Comparison of ENCODE assay signal across 1 cellular context in genomic region chr3:186520957-186521842, GRCh38.
TF ChIP-seq lines count a peak whose summit lies in the region.

No MANE protein-coding gene starts in this region.

TF ChIP-seq in GM12878, 131 proteins besides CTCF, POLR2A, EP300 and RAD21 (continued from another document):
- TF ChIP-seq RELA (IDR thresholded peaks at IDR 0.05; ENCODE audit: borderline replicate concordance, partially characterized antibody) (no peak), RUNX3 (IDR thresholded peaks at IDR 0.05; ENCODE audit: low read length) (peak; percentile 76), RAD51 (IDR thresholded peaks at IDR 0.05) (no peak), TBL1XR1 (IDR thresholded peaks at IDR 0.05; ENCODE audit: low read depth, low read length) (no peak), TARDBP (IDR thresholded peaks at IDR 0.05; ENCODE audit: borderline replicate concordance) (no peak), NR2F1 (conservative IDR thresholded peaks at IDR 0.05) (0 out of 2 replicates have a peak, but pooled peaks have one; percentile 22), IKZF1 (conservative IDR thresholded peaks at IDR 0.05) (peak; percentile 97), TCF3 (IDR thresholded peaks at IDR 0.05; ENCODE audit: borderline replicate concordance, insufficient read depth, low read depth, low read length) (0 out of 2 replicates have a peak, but pooled peaks have one; percentile 62), ATF2 (IDR thresholded peaks at IDR 0.05; ENCODE audit: low read length) (0 out of 2 replicates have a peak, but pooled peaks have one; percentile 42), JUNB (IDR thresholded peaks at IDR 0.05) (peak; percentile 65), CREB1 (IDR thresholded peaks at IDR 0.05; ENCODE audit: low read depth) (no peak), EED (IDR thresholded peaks at IDR 0.05; ENCODE audit: low read depth) (peak; percentile 96), KDM1A (IDR thresholded peaks at IDR 0.05; ENCODE audit: borderline replicate concordance) (no peak), MXI1 (IDR thresholded peaks at IDR 0.05; ENCODE audit: low read depth, low read length) (no peak), NBN (IDR thresholded peaks at IDR 0.05) (peak; percentile 67; the same call in 1 of the 2 replicates), TCF12 (IDR thresholded peaks at IDR 0.05; ENCODE audit: low read depth, low read length) (peak; percentile 86), DPF2 (IDR thresholded peaks at IDR 0.05) (peak; percentile 52; the same call in 1 of the 2 replicates), KLF5 (IDR thresholded peaks at IDR 0.05; ENCODE audit: partially characterized antibody) (no peak), IKZF2 (IDR thresholded peaks at IDR 0.05) (peak; percentile 93), IRF4 (IDR thresholded peaks at IDR 0.05; ENCODE audit: low read depth, low read length) (no peak), RBBP5 (conservative IDR thresholded peaks at IDR 0.05) (no peak), SKIL (IDR thresholded peaks at IDR 0.05; ENCODE audit: low read depth, poor library complexity, severe bottlenecking) (peak; percentile 34), GATAD2B (conservative IDR thresholded peaks at IDR 0.05; ENCODE audit: low read depth) (peak; percentile 67), YY1 (IDR thresholded peaks at IDR 0.05; ENCODE audit: low read depth, low read length) (0 out of 2 replicates have a peak, but pooled peaks have one; percentile 9), SIX5 (IDR thresholded peaks at IDR 0.05; ENCODE audit: low read depth, low read length, severe bottlenecking) (peak; percentile 3), SMC3 (IDR thresholded peaks at IDR 0.05; ENCODE audit: borderline replicate concordance, low read length) (peak; percentile 6; the same call in 1 of the 2 replicates), NFIC (IDR thresholded peaks at IDR 0.05; ENCODE audit: low read depth, low read length) (peak; percentile 85; the same call in 1 of the 2 replicates), HDGF (IDR thresholded peaks at IDR 0.05) (peak; percentile 92), BCL11A (IDR thresholded peaks at IDR 0.05; ENCODE audit: low read depth, low read length) (no peak), BHLHE40 (IDR thresholded peaks at IDR 0.05; ENCODE audit: borderline replicate concordance in 1 of 2, low read depth in 2 of 2, low read length in 1 of 2) (peak in 1 of 2 experiments; percentile 43; a peak in 1 of 4 replicates), ATF7 (IDR thresholded peaks at IDR 0.05; ENCODE audit: low read depth) (peak; percentile 73), SP1 (IDR thresholded peaks at IDR 0.05; ENCODE audit: low read depth, low read length) (peak; percentile 6)
- TF ChIP-seq, protein P1, sequence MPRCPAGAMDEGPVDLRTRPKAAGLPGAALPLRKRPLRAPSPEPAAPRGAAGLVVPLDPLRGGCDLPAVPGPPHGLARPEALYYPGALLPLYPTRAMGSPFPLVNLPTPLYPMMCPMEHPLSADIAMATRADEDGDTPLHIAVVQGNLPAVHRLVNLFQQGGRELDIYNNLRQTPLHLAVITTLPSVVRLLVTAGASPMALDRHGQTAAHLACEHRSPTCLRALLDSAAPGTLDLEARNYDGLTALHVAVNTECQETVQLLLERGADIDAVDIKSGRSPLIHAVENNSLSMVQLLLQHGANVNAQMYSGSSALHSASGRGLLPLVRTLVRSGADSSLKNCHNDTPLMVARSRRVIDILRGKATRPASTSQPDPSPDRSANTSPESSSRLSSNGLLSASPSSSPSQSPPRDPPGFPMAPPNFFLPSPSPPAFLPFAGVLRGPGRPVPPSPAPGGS (IDR thresholded peaks at IDR 0.05; ENCODE audit: borderline replicate concordance, insufficient read depth, low read depth, low read length, poor library complexity, severe bottlenecking), result peak; percentile 52
- TF ChIP-seq, protein P2, sequence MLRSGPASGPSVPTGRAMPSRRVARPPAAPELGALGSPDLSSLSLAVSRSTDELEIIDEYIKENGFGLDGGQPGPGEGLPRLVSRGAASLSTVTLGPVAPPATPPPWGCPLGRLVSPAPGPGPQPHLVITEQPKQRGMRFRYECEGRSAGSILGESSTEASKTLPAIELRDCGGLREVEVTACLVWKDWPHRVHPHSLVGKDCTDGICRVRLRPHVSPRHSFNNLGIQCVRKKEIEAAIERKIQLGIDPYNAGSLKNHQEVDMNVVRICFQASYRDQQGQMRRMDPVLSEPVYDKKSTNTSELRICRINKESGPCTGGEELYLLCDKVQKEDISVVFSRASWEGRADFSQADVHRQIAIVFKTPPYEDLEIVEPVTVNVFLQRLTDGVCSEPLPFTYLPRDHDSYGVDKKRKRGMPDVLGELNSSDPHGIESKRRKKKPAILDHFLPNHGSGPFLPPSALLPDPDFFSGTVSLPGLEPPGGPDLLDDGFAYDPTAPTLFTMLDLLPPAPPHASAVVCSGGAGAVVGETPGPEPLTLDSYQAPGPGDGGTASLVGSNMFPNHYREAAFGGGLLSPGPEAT (IDR thresholded peaks at IDR 0.05; ENCODE audit: low read depth), result peak; percentile 83
- TF ChIP-seq, protein P3, sequence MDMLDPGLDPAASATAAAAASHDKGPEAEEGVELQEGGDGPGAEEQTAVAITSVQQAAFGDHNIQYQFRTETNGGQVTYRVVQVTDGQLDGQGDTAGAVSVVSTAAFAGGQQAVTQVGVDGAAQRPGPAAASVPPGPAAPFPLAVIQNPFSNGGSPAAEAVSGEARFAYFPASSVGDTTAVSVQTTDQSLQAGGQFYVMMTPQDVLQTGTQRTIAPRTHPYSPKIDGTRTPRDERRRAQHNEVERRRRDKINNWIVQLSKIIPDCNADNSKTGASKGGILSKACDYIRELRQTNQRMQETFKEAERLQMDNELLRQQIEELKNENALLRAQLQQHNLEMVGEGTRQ (IDR thresholded peaks at IDR 0.05; ENCODE audit: borderline replicate concordance, low read depth, low read length), result no peak
- TF ChIP-seq, protein P4, sequence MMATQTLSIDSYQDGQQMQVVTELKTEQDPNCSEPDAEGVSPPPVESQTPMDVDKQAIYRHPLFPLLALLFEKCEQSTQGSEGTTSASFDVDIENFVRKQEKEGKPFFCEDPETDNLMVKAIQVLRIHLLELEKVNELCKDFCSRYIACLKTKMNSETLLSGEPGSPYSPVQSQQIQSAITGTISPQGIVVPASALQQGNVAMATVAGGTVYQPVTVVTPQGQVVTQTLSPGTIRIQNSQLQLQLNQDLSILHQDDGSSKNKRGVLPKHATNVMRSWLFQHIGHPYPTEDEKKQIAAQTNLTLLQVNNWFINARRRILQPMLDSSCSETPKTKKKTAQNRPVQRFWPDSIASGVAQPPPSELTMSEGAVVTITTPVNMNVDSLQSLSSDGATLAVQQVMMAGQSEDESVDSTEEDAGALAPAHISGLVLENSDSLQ (IDR thresholded peaks at IDR 0.05), result peak; percentile 41
TF ChIP-seq in GM12878: peak in this region for 31.
